ENCODE assay signal across 8 cellular contexts in the genomic region with DNA sequence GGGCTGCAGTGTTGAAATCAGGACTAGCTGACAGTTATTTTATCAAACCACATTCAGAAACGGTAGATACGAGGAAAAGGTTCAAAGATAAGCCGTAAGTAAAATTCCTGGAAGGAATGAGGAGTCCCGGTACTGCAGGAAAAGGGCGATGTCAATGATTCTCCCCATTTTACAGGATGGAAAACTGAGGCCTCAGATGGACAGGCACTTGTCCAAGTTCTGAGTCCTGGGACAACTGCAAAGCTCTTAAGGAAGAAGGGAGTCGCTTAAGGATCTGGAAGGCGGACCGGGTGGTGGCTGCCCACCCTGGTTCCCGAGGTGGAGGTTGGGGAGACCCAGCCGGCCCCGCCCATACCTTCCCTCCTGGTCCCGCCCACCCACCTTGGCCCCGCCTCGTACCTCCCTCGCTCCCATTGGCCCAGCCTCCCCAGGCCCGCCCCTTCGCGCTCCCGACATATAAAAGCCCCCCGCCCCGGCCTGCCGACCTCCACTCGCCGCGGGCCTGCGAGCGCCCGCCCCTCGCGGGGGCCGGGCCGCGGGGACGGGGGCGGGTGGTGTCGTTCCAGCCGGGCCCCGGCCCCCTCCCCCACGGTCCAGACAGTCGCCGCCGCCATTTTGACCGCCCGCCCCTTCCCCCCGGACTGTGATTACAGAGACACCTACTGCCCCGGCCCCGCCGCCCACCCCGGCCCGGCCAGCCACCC. TPM values are rescaled to one million over a fixed set of nuclear protein-coding genes. Genes with fewer than 3 reads are reported as not detected.
A peak's percentile ranks its signal among the peaks of the same experiment; 100 is the strongest.
DNase-seq lines count a peak whose midpoint lies in the region; ATAC-seq and TF ChIP-seq lines count a peak whose summit lies in the region.

No MANE protein-coding gene starts in this region.

- H3K36me3 Mint-ChIP-seq in activated T-helper 2 cell treated with anti-CD3 and anti-CD28 coated beads, Interferon-gamma antibody, Interleukin-2, Interleukin-4, amounts not matched to agents 10 μg/mL and 5 μg/mL and 100 μg/mL, durations not matched to agents 14 hours and 24 hours and 36 hours (ENCODE audit: low read depth) = peaks cover 4% of the 10 kb centered on the region
- H3K36me3 Mint-ChIP-seq in nephron progenitor cell (ENCODE audit: low read depth) = peaks cover 8% of the 10 kb centered on the region

- intact Hi-C loops in activated T-helper 2 cell treated with anti-CD3 and anti-CD28 coated beads, Interferon-gamma antibody, Interleukin-2, Interleukin-4, amounts not matched to agents 10 μg/mL and 5 μg/mL and 100 μg/mL, durations not matched to agents 14 hours and 24 hours and 36 hours (cut with micrococcal nuclease) = loop anchor here (1.0 to 5.0 kb wide), 4 partner anchors 19 to 125 kb away; partner anchors contain the start of genes DCAF15 and MISP3

- ATAC-seq in GM19463 (IDR thresholded peaks at IDR 0.05; ENCODE audit: unreplicated experiment) = peak; percentile 38

- peak; percentile 90 for DNase-seq in RPMI8226
- peak; percentile 84 for DNase-seq in activated T-helper 2 cell treated with anti-CD3 and anti-CD28 coated beads, Interferon-gamma antibody, Interleukin-2, Interleukin-4, amounts not matched to agents 10 μg/mL and 5 μg/mL and 100 μg/mL, durations not matched to agents 14 hours and 24 hours and 36 hours (ENCODE audit: low spot score)
- peak; percentile 79 for DNase-seq in fibroblast of the aortic adventitia (ENCODE audit: low read depth)
- DNase-seq in nephron progenitor cell = peak; percentile 96
- DNase-seq in stimulated activated naive CD4-positive, alpha-beta T cell (lab: John Stamatoyannopoulos, UW) = peak; percentile 80 to 97 (median 92)

- H3K27ac ChIP-seq in C4-2B = peak overlapping the region; percentile 91

- peak overlapping the region; percentile 90 for H3K27ac Mint-ChIP-seq in activated T-helper 2 cell treated with anti-CD3 and anti-CD28 coated beads, Interferon-gamma antibody, Interleukin-2, Interleukin-4, amounts not matched to agents 10 μg/mL and 5 μg/mL and 100 μg/mL, durations not matched to agents 14 hours and 24 hours and 36 hours
- H3K27ac Mint-ChIP-seq in nephron progenitor cell = peak overlapping the region; percentile 97

- TF ChIP-seq RAD21 in Ishikawa (IDR thresholded peaks at IDR 0.05; ENCODE audit: low read depth) = no peak

- no peak for TF ChIP-seq EP300 in Ishikawa (IDR thresholded peaks at IDR 0.05; ENCODE audit: borderline replicate concordance)

- TF ChIP-seq CTCF in C4-2B (conservative IDR thresholded peaks at IDR 0.05) (no peak), fibroblast of the aortic adventitia (IDR thresholded peaks at IDR 0.05; ENCODE audit: insufficient read depth, low read length) (no peak), nephron progenitor cell (IDR thresholded peaks at IDR 0.05) (no peak)

- no peaks in the 10 kb centered on the region for H3K27me3 Mint-ChIP-seq in activated T-helper 2 cell treated with anti-CD3 and anti-CD28 coated beads, Interferon-gamma antibody, Interleukin-2, Interleukin-4, amounts not matched to agents 10 μg/mL and 5 μg/mL and 100 μg/mL, durations not matched to agents 14 hours and 24 hours and 36 hours (ENCODE audit: low read depth)
- H3K27me3 Mint-ChIP-seq in nephron progenitor cell (ENCODE audit: low read depth, poor library complexity) = no peaks in the 10 kb centered on the region

- peaks cover 38% of the 10 kb centered on the region for H3K4me1 Mint-ChIP-seq in activated T-helper 2 cell treated with anti-CD3 and anti-CD28 coated beads, Interferon-gamma antibody, Interleukin-2, Interleukin-4, amounts not matched to agents 10 μg/mL and 5 μg/mL and 100 μg/mL, durations not matched to agents 14 hours and 24 hours and 36 hours (ENCODE audit: low read depth)
- H3K4me1 Mint-ChIP-seq in nephron progenitor cell = peaks cover 40% of the 10 kb centered on the region

- peak overlapping the region; percentile 80 for H3K4me3 Mint-ChIP-seq in activated T-helper 2 cell treated with anti-CD3 and anti-CD28 coated beads, Interferon-gamma antibody, Interleukin-2, Interleukin-4, amounts not matched to agents 10 μg/mL and 5 μg/mL and 100 μg/mL, durations not matched to agents 14 hours and 24 hours and 36 hours (ENCODE audit: low read depth)
- H3K4me3 Mint-ChIP-seq in nephron progenitor cell = peak overlapping the region; percentile 94

- no peaks in the 10 kb centered on the region for H3K9me3 Mint-ChIP-seq in activated T-helper 2 cell treated with anti-CD3 and anti-CD28 coated beads, Interferon-gamma antibody, Interleukin-2, Interleukin-4, amounts not matched to agents 10 μg/mL and 5 μg/mL and 100 μg/mL, durations not matched to agents 14 hours and 24 hours and 36 hours
- H3K9me3 Mint-ChIP-seq in nephron progenitor cell = peaks cover 6% of the 10 kb centered on the region

- H3K4me3 ChIP-seq in fibroblast of the aortic adventitia (ENCODE audit: low read depth, low read length) = peak overlapping the region; percentile 79

TF ChIP-seq in Ishikawa, 13 proteins besides CTCF, POLR2A, EP300 and RAD21:
- TF ChIP-seq, protein P1, sequence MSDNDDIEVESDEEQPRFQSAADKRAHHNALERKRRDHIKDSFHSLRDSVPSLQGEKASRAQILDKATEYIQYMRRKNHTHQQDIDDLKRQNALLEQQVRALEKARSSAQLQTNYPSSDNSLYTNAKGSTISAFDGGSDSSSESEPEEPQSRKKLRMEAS (IDR thresholded peaks at IDR 0.05) = no peak
- TF ChIP-seq EGR1 (IDR thresholded peaks at IDR 0.05) (0 out of 2 replicates have a peak, but pooled peaks have one; percentile 45), TCF12 (IDR thresholded peaks at IDR 0.05; ENCODE audit: low read depth) (no peak; the same call in 1 of the 2 replicates)

RNA-seq across cellular contexts. Expression of gene RFX1, which starts 0.6 kb away (rescaled TPM):
- 15.7 and 17.0 TPM in 2 replicates for total RNA-seq in activated T-helper 2 cell treated with anti-CD3 and anti-CD28 coated beads, Interferon-gamma antibody, Interleukin-2, Interleukin-4, amounts not matched to agents 10 μg/mL and 5 μg/mL and 100 μg/mL, durations not matched to agents 14 hours and 24 hours and 36 hours
- total RNA-seq in fibroblast of the aortic adventitia (ENCODE audit: low replicate concordance) = 3.4 and 3.6 TPM in 2 replicates

RNA-seq across cellular contexts. Expression of gene RLN3, which starts 22.4 kb away (rescaled TPM):
- total RNA-seq in activated T-helper 2 cell treated with anti-CD3 and anti-CD28 coated beads, Interferon-gamma antibody, Interleukin-2, Interleukin-4, amounts not matched to agents 10 μg/mL and 5 μg/mL and 100 μg/mL, durations not matched to agents 14 hours and 24 hours and 36 hours = not detected in 2 replicates
- total RNA-seq in fibroblast of the aortic adventitia (ENCODE audit: low replicate concordance) = not detected in 2 replicates

RNA-seq across cellular contexts. Expression of gene IL27RA, which starts 26.0 kb away (rescaled TPM):
- total RNA-seq in activated T-helper 2 cell treated with anti-CD3 and anti-CD28 coated beads, Interferon-gamma antibody, Interleukin-2, Interleukin-4, amounts not matched to agents 10 μg/mL and 5 μg/mL and 100 μg/mL, durations not matched to agents 14 hours and 24 hours and 36 hours = 76.6 and 79.1 TPM in 2 replicates
- 0.63 and 0.82 TPM in 2 replicates for total RNA-seq in fibroblast of the aortic adventitia (ENCODE audit: low replicate concordance)

RNA-seq across cellular contexts. Expression of gene DCAF15, which starts 53.2 kb away (rescaled TPM):
- 60.6 and 64.0 TPM in 2 replicates for total RNA-seq in activated T-helper 2 cell treated with anti-CD3 and anti-CD28 coated beads, Interferon-gamma antibody, Interleukin-2, Interleukin-4, amounts not matched to agents 10 μg/mL and 5 μg/mL and 100 μg/mL, durations not matched to agents 14 hours and 24 hours and 36 hours
- total RNA-seq in fibroblast of the aortic adventitia (ENCODE audit: low replicate concordance) = 8.3 and 12.7 TPM in 2 replicates

RNA-seq across cellular contexts. Expression of gene PALM3, which starts 56.3 kb away (rescaled TPM):
- 0.34 TPM in 1 of 2 replicates, not detected in the other for total RNA-seq in activated T-helper 2 cell treated with anti-CD3 and anti-CD28 coated beads, Interferon-gamma antibody, Interleukin-2, Interleukin-4, amounts not matched to agents 10 μg/mL and 5 μg/mL and 100 μg/mL, durations not matched to agents 14 hours and 24 hours and 36 hours
- total RNA-seq in fibroblast of the aortic adventitia (ENCODE audit: low replicate concordance) = 0.16 TPM in 1 of 2 replicates, not detected in the other

Comparison
In these comparisons a context has a peak if more than half of its experiments do, and no peak if none do; other contexts are left out.
1. Peak in every context shown above with its lines: DNase-seq, ATAC-seq, H3K4me3 ChIP-seq and H3K27ac ChIP-seq.
2. RNA of gene IL27RA, which starts 26.0 kb away (total RNA-seq): 76.6 to 79.1 TPM in activated T-helper 2 cell treated with anti-CD3 and anti-CD28 coated beads, Interferon-gamma antibody, Interleukin-2, Interleukin-4, amounts not matched to agents 10 μg/mL and 5 μg/mL and 100 μg/mL, durations not matched to agents 14 hours and 24 hours and 36 hours; 0.63 to 0.82 TPM in fibroblast of the aortic adventitia; every median in the first group is over 10 times any median in the second.